Comparison of ENCODE assay signal across 9 cellular contexts in genomic region chr9:137461663-137462395, GRCh38. TPM values are rescaled to one million over a fixed set of nuclear protein-coding genes. Genes with fewer than 3 reads are reported as not detected.
DNase-seq lines count a peak whose midpoint lies in the region; ATAC-seq and TF ChIP-seq lines count a peak whose summit lies in the region.
"Had no signal": no experiment of that assay in that cellular context is flagged by ENCODE, and none has a peak within 500 bp of the region (broad histone marks: within the 10 kb centered on the region; RNA-seq: fewer than 3 reads in every experiment).

No MANE protein-coding gene starts in this region.

- dilution Hi-C loops in IMR-90 (cut with HindIII; ENCODE audit: low sequenced_read_pairs, unreplicated experiment) = no loop called here

- no peak overlapping the region for H2AK5ac ChIP-seq in IMR-90 (ENCODE audit: low read depth, low read length)

- H4K8ac ChIP-seq in IMR-90 (ENCODE audit: low read depth in 2 of 2, low read length in 2 of 2) = no peak overlapping the region

- H3K56ac ChIP-seq in IMR-90 (ENCODE audit: extremely low read depth, insufficient read depth, low read length) = no peak overlapping the region

- TF ChIP-seq POLR2A in IMR-90 (IDR thresholded peaks at IDR 0.05; ENCODE audit: low read depth, low read length) = no peak
- TF ChIP-seq POLR2A in heart left ventricle (IDR thresholded peaks at IDR 0.05) = no peak

- H3K27ac ChIP-seq in IMR-90 (ENCODE audit: insufficient read depth, low read length) (no peak overlapping the region), heart left ventricle (peak overlapping the region in 1 of 12 donors; percentile 58)
- H3K27ac ChIP-seq: suprapubic skin had no signal

- no TSS peak for BruUV-seq in IMR-90 (replicated peaks; lab: Mats Ljungman, UMichigan)

- no peak for TF ChIP-seq RAD21 in IMR-90 (IDR thresholded peaks at IDR 0.05; ENCODE audit: low read length)

- H3K36me3 ChIP-seq in IMR-90 (ENCODE audit: control insufficient read depth, insufficient read depth, low read length) (peaks cover 5% of the 10 kb centered on the region; the same call in 1 of the 2 replicates), heart left ventricle (peaks cover 0 to 7% (median 3%) of the 10 kb centered on the region in 9 donors)

- no peak overlapping the region for H3K4me2 ChIP-seq in IMR-90 (ENCODE audit: low read depth, low read length)

- TF ChIP-seq CTCF in IMR-90 (conservative IDR thresholded peaks at IDR 0.05; ENCODE audit: low read depth, low read length) (no peak), heart left ventricle (IDR thresholded peaks at IDR 0.05) (no peak)

- WGBS in IMR-90 (ENCODE audit: extremely low coverage in 2 of 2, insufficient read length in 1 of 2), 2 experiments = 84% methylated on average over 23 of the region's 52 CpGs; no CpG with 5 or more reads in 1 of the 2 experiments
- WGBS in heart left ventricle, 4 donors = 45 to 82% (median 52%) methylated on average over 30 to 52 of the region's 52 CpGs

- H3K23ac ChIP-seq in IMR-90 (ENCODE audit: low read depth, low read length) = no peak overlapping the region

- H2BK120ac ChIP-seq in IMR-90 (ENCODE audit: low read depth, low read length) = no peak overlapping the region

- H3K4me3 ChIP-seq in IMR-90 (ENCODE audit: insufficient read depth, low read depth, low read length) (no peak overlapping the region), heart left ventricle (peak overlapping the region in 1 of 12 donors; percentile 43)
- H3K4me3 ChIP-seq: suprapubic skin had no signal

- H3K18ac ChIP-seq in IMR-90 (ENCODE audit: low read depth, low read length) = no peak overlapping the region

- no peak overlapping the region for H2BK5ac ChIP-seq in IMR-90 (ENCODE audit: low read depth, low read length, poor library complexity, severe bottlenecking)

- H3K9me1 ChIP-seq in IMR-90 (ENCODE audit: insufficient read depth, low read length) = no peaks in the 10 kb centered on the region

- no peak overlapping the region for H3K14ac ChIP-seq in IMR-90 (replicated peaks; ENCODE audit: low read depth, low read length)

- no peak overlapping the region for H4K5ac ChIP-seq in IMR-90 (ENCODE audit: low read depth, low read length)

- peaks cover 2% of the 10 kb centered on the region; the same call in 1 of the 2 replicates for H3K27me3 ChIP-seq in IMR-90 (ENCODE audit: control insufficient read depth, insufficient read depth, low read length)
- H3K27me3 ChIP-seq in heart left ventricle = peaks cover 0 to 7% (median 0%) of the 10 kb centered on the region in 9 donors
- H3K27me3 ChIP-seq: suprapubic skin had no signal

- H3K9ac ChIP-seq in IMR-90 (ENCODE audit: low read depth, low read length) = no peak overlapping the region

- no peak overlapping the region for H3K4ac ChIP-seq in IMR-90 (ENCODE audit: low read depth, low read length)

- POLR2A ChIA-PET in IMR-90 (lab: Charles Lee; ENCODE audit: unreplicated experiment) = no interaction called here

- DNase-seq in GM19238 (ENCODE audit: insufficient read length, low spot score) (peak; percentile 71), IMR-90 (no peak), heart left ventricle (peak in 3 of 5 donors; percentile 47 to 85 (median 52)), kidney tubule cell (ENCODE audit: low spot score) (no peak), HuH-7 (ENCODE audit: low spot score) (no peak)
- peak; percentile 75 for DNase-seq in activated CD8-positive, alpha-beta memory T cell treated with anti-CD3 and anti-CD28 coated beads, Interleukin-2, amount 50 U/mL, for 4 hours
- peak; percentile 35 to 52 (median 47) for DNase-seq in stimulated activated CD4-positive, alpha-beta T cell treated with anti-CD3 and anti-CD28 coated beads, TNF-alpha, amount 100 ng/mL, for 1 hour (ENCODE audit: low read depth in 3 of 3, low spot score in 1 of 3)

- H2BK20ac ChIP-seq in IMR-90 (ENCODE audit: low read depth, low read length) = no peak overlapping the region

- H3K9me3 ChIP-seq in IMR-90 (ENCODE audit: control insufficient read depth, insufficient read depth, low read length) (no peaks in the 10 kb centered on the region), heart left ventricle (no peaks in the 10 kb centered on the region)
- H3K9me3 ChIP-seq: suprapubic skin had no signal

- H3K4me1 ChIP-seq in IMR-90 (ENCODE audit: control insufficient read depth, insufficient read depth, low read length) (peaks cover 11% of the 10 kb centered on the region), heart left ventricle (peaks cover 3 to 39% (median 14%) of the 10 kb centered on the region in 12 donors)

- CTCF ChIA-PET in IMR-90 (lab: Yijun Ruan, JAX) = no interaction called here

- in situ Hi-C loops in IMR-90 (cut with MboI; ENCODE audit: low sequenced_read_pairs) = no loop called here

- H3K79me1 ChIP-seq in IMR-90 (ENCODE audit: low read depth in 1 of 2, low read length in 2 of 2) = peaks cover 3 to 16% of the 10 kb centered on the region in 2 experiments; a peak in 3 of 4 replicates

- peak overlapping the region; percentile 32 for H2AFZ ChIP-seq in IMR-90 (replicated peaks; ENCODE audit: low read length, poor library complexity)

- H4K20me1 ChIP-seq in IMR-90 (ENCODE audit: insufficient read depth, low read length) = peaks cover 16% of the 10 kb centered on the region

- no peak overlapping the region for H2BK15ac ChIP-seq in IMR-90 (ENCODE audit: low read depth, low read length)

- no peak overlapping the region for H4K91ac ChIP-seq in IMR-90 (ENCODE audit: insufficient read depth, low read depth, low read length)

- intact Hi-C loops in IMR-90 (cut with micrococcal nuclease) (no loop called here), heart left ventricle (cut with DNase I) (loop anchor here in 1 of 10 donors (10.0 kb wide), 1 partner anchor 57 kb away; no protein-coding TSS in a partner anchor)

- ATAC-seq in IMR-90 (ENCODE audit: low read depth) (no peak), heart left ventricle (peak in 1 of 4 donors; percentile 5), HG03045 (IDR thresholded peaks at IDR 0.05; ENCODE audit: unreplicated experiment) (no peak)

- H2AK9ac ChIP-seq in IMR-90 (replicated peaks; ENCODE audit: low read depth, low read length, poor library complexity) = peak overlapping the region; percentile 28

TF ChIP-seq in IMR-90, 13 proteins besides CTCF, POLR2A, EP300 and RAD21:
- TF ChIP-seq NFE2L2 (IDR thresholded peaks at IDR 0.05; ENCODE audit: low read depth, low read length) = no peak
- no peak for TF ChIP-seq ELK1 (IDR thresholded peaks at IDR 0.05; ENCODE audit: borderline replicate concordance, low read depth, low read length)
- TF ChIP-seq, protein P1, sequence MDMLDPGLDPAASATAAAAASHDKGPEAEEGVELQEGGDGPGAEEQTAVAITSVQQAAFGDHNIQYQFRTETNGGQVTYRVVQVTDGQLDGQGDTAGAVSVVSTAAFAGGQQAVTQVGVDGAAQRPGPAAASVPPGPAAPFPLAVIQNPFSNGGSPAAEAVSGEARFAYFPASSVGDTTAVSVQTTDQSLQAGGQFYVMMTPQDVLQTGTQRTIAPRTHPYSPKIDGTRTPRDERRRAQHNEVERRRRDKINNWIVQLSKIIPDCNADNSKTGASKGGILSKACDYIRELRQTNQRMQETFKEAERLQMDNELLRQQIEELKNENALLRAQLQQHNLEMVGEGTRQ (IDR thresholded peaks at IDR 0.05; ENCODE audit: low read depth, low read length) = no peak
- TF ChIP-seq BHLHE40 (IDR thresholded peaks at IDR 0.05; ENCODE audit: low read depth, low read length) = no peak
- TF ChIP-seq RFX5 (IDR thresholded peaks at IDR 0.05; ENCODE audit: low read depth, low read length) = no peak
- TF ChIP-seq FOS (IDR thresholded peaks at IDR 0.05; ENCODE audit: low read depth, low read length) = no peak
- TF ChIP-seq CEBPB (IDR thresholded peaks at IDR 0.05; ENCODE audit: low read depth, low read length) = no peak
- TF ChIP-seq SMC3 (IDR thresholded peaks at IDR 0.05; ENCODE audit: low read depth, low read length) = no peak
- TF ChIP-seq CHD1 (IDR thresholded peaks at IDR 0.05; ENCODE audit: low read depth, low read length) = no peak
- TF ChIP-seq MAZ (IDR thresholded peaks at IDR 0.05; ENCODE audit: borderline replicate concordance, low read depth, low read length) = no peak
- TF ChIP-seq MXI1 (IDR thresholded peaks at IDR 0.05; ENCODE audit: borderline replicate concordance, low read depth, low read length) = no peak

RNA-seq across cellular contexts. Expression of gene NSMF, which starts 2.7 kb away (rescaled TPM):
- 7.7 and 10.0 TPM in 2 replicates for total RNA-seq in IMR-90 (2012; rRNA removed)
- polyA plus RNA-seq in IMR-90 (2012; rRNA removed) = 40.9 and 45.9 TPM in 2 replicates
- polyA plus RNA-seq in IMR-90 (2012; cell fraction: cytosol; rRNA removed) = 26.6 and 33.5 TPM in 2 replicates
- 116 and 241 TPM in 2 replicates for polyA plus RNA-seq in IMR-90 (2012; cell fraction: nucleus; rRNA removed; ENCODE audit: low replicate concordance)
- 10 to 100 TPM in 8 of 9 donors, 1 to 10 TPM in 1; 7.5 to 21.0 (median 12.6) TPM for total RNA-seq in heart left ventricle
- 10 to 100 TPM; 17.3 to 22.1 TPM for polyA plus RNA-seq in heart left ventricle

RNA-seq across cellular contexts. Expression of gene ENTPD8, which starts 20.7 kb away (rescaled TPM):
- total RNA-seq in IMR-90 (2012; rRNA removed) = not detected in 2 replicates
- 0.07 TPM in 2 replicates for polyA plus RNA-seq in IMR-90 (2012; rRNA removed)
- polyA plus RNA-seq in IMR-90 (2012; cell fraction: cytosol; rRNA removed) = 0.06 and 0.11 TPM in 2 replicates
- 0.37 and 0.78 TPM in 2 replicates for polyA plus RNA-seq in IMR-90 (2012; cell fraction: nucleus; rRNA removed; ENCODE audit: low replicate concordance)
- not detected for total RNA-seq in heart left ventricle
- polyA plus RNA-seq in heart left ventricle = not detected
- total RNA-seq: suprapubic skin had no signal

RNA-seq across cellular contexts. Expression of gene NOXA1, which starts 38.6 kb away (rescaled TPM):
- total RNA-seq in IMR-90 (2012; rRNA removed) = not detected in 2 replicates
- polyA plus RNA-seq in IMR-90 (2012; rRNA removed) = 0.16 and 0.17 TPM in 2 replicates
- polyA plus RNA-seq in IMR-90 (2012; cell fraction: cytosol; rRNA removed) = 0.08 and 0.25 TPM in 2 replicates
- 1.3 and 3.4 TPM in 2 replicates for polyA plus RNA-seq in IMR-90 (2012; cell fraction: nucleus; rRNA removed; ENCODE audit: low replicate concordance)
- total RNA-seq in heart left ventricle = 1 to 10 TPM in 8 of 9 donors, under 1 TPM in 1; 0.81 to 5.5 (median 2.7) TPM
- polyA plus RNA-seq in heart left ventricle = 1 to 10 TPM in 1 of 2 donors, under 1 TPM in 1; 0.44 to 4.1 TPM

RNA-seq across cellular contexts. Expression of gene EXD3, which starts 38.9 kb away (rescaled TPM):
- 1.1 and 1.7 TPM in 2 replicates for total RNA-seq in IMR-90 (2012; rRNA removed)
- polyA plus RNA-seq in IMR-90 (2012; rRNA removed) = 7.4 and 10.2 TPM in 2 replicates
- 5.4 and 9.9 TPM in 2 replicates for polyA plus RNA-seq in IMR-90 (2012; cell fraction: cytosol; rRNA removed)
- polyA plus RNA-seq in IMR-90 (2012; cell fraction: nucleus; rRNA removed; ENCODE audit: low replicate concordance) = 24.4 and 50.7 TPM in 2 replicates
- total RNA-seq in heart left ventricle = 10 to 100 TPM in 2 of 9 donors, 1 to 10 TPM in 7; 4.1 to 12.9 (median 8.6) TPM
- 10 to 100 TPM in 1 of 2 donors, 1 to 10 TPM in 1; 5.6 to 15.2 TPM for polyA plus RNA-seq in heart left ventricle

Comparison
In these comparisons a context has a peak if more than half of its experiments do, and no peak if none do; other contexts are left out.
1. DNase-seq: peak in GM19238 (single experiment), activated CD8-positive, alpha-beta memory T cell treated with anti-CD3 and anti-CD28 coated beads, Interleukin-2, amount 50 U/mL, for 4 hours (single experiment), heart left ventricle (3 of 5) and stimulated activated CD4-positive, alpha-beta T cell treated with anti-CD3 and anti-CD28 coated beads, TNF-alpha, amount 100 ng/mL, for 1 hour (3 of 3); none in IMR-90 (single experiment), kidney tubule cell (single experiment) and HuH-7 (single experiment).